Comparison of ENCODE assay signal across 23 cellular contexts in the genomic region with DNA sequence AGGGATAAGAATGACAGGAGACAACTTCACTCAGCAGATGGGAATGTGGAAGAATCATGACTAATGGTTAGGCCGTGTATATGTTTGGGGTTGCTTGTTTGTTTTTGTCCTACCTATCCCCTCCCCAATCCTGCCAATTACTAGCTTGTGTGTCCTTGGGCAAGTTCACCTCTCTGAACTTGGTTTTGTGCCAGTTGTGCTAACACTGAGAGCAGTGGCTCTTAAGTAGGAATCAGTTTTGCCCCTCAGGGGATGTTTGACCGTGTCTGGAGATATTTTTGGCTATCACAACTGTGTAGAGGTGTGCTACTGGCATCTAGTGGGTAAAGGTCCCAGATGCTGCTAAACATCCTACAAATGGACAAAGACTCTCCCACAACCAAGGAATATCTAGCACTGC.
DNase-seq lines count a peak whose midpoint lies in the region; ATAC-seq and TF ChIP-seq lines count a peak whose summit lies in the region.
"Had no signal": no experiment of that assay in that cellular context is flagged by ENCODE, and none has a peak within 500 bp of the region (broad histone marks: within the 10 kb centered on the region; RNA-seq: fewer than 3 reads in every experiment).

No MANE protein-coding gene starts in this region.

- WGBS in mammary epithelial cell (ENCODE audit: low coverage, missing lambda C conversion rate): 6% methylated on average over 2 of the region's 2 CpGs
- 18% methylated on average over 2 of the region's 2 CpGs for WGBS in right lobe of liver (ENCODE audit: insufficient coverage, low coverage, low lambda C conversion rate, missing lambda C conversion rate)

- BruUV-seq in mammary epithelial cell (replicated peaks; lab: Mats Ljungman, UMichigan): no TSS peak

- ATAC-seq in right lobe of liver (peak; percentile 44 to 72 (median 66)), GM19463 (IDR thresholded peaks at IDR 0.05; ENCODE audit: unreplicated experiment) (no peak)
- ATAC-seq: activated naive CD4-positive, alpha-beta T cell treated with anti-CD3 and anti-CD28 coated beads, Interleukin-2, amount 50 U/mL, for 72 hours; body of pancreas; effector memory CD8-positive, alpha-beta T cell; natural killer cell; pancreas; stimulated activated naive CD8-positive, alpha-beta T cell treated with anti-CD3 and anti-CD28 coated beads, Interleukin-15, Interleukin-2, amounts not matched to agents 100 U/mL and 50 U/mL, for 24 hours had no signal

- H3K9me2 ChIP-seq in MM.1S (replicated peaks; ENCODE audit: insufficient read depth, low read length): no peaks in the 10 kb centered on the region
- H3K9me2 ChIP-seq: SK-N-SH had no signal

- intact Hi-C loops in mammary epithelial cell (cut with micrococcal nuclease): no loop called here
- intact Hi-C loops in right lobe of liver (cut with DNase I): no loop called here

- H3K27me3 ChIP-seq in mammary epithelial cell (ENCODE audit: insufficient read depth, low read length): no peaks in the 10 kb centered on the region
- no peaks in the 10 kb centered on the region for H3K27me3 ChIP-seq in right lobe of liver
- H3K27me3 ChIP-seq in MM.1S (replicated peaks; ENCODE audit: insufficient read depth, low read length): no peaks in the 10 kb centered on the region
- H3K27me3 ChIP-seq: body of pancreas, pancreas, transverse colon had no signal

- H3K4me2 ChIP-seq in mammary epithelial cell (ENCODE audit: insufficient read depth, low read depth, low read length): no peak overlapping the region
- no peak overlapping the region for H3K4me2 ChIP-seq in MM.1S (ENCODE audit: low read depth, low read length)
- H3K4me2 ChIP-seq: SK-N-SH had no signal

- H3K27ac ChIP-seq in mammary epithelial cell (ENCODE audit: insufficient read depth, low read depth, low read length) (no peak overlapping the region), right lobe of liver (no peak overlapping the region), MM.1S (ENCODE audit: low read length) (no peak overlapping the region)
- H3K27ac ChIP-seq: 22Rv1, body of pancreas, pancreas, transverse colon had no signal

- H3K36me3 ChIP-seq in mammary epithelial cell (ENCODE audit: insufficient read depth, low read length) (no peaks in the 10 kb centered on the region), right lobe of liver (no peaks in the 10 kb centered on the region), MM.1S (replicated peaks; ENCODE audit: insufficient read depth, low read length) (no peaks in the 10 kb centered on the region)
- H3K36me3 ChIP-seq: pancreas, transverse colon had no signal

- H3K4me3 ChIP-seq in mammary epithelial cell (replicated peaks in 1 of 3; ENCODE audit: insufficient read depth in 1 of 3, low read depth in 2 of 3, low read length in 3 of 3) (no peak overlapping the region), right lobe of liver (no peak overlapping the region), MM.1S (ENCODE audit: low read length) (no peak overlapping the region)
- H3K4me3 ChIP-seq: body of pancreas, pancreas, transverse colon had no signal

- H3K79me2 ChIP-seq in mammary epithelial cell (ENCODE audit: insufficient read depth, low read length) (no peaks in the 10 kb centered on the region), MM.1S (ENCODE audit: low read length) (no peaks in the 10 kb centered on the region)

- CTCF ChIA-PET in mammary epithelial cell (lab: Charles Lee; ENCODE audit: low non-redundant PET): no interaction called here

- H3F3A ChIP-seq in MM.1S (ENCODE audit: insufficient read depth, low read length): no peaks in the 10 kb centered on the region

- no peak overlapping the region for H2AFZ ChIP-seq in mammary epithelial cell (ENCODE audit: low read depth, low read length)
- H2AFZ ChIP-seq in MM.1S (ENCODE audit: low read length): no peak overlapping the region

- no peak overlapping the region for H3K9ac ChIP-seq in mammary epithelial cell (ENCODE audit: insufficient read depth, low read length)
- no peak overlapping the region for H3K9ac ChIP-seq in MM.1S (ENCODE audit: low read length)
- H3K9ac ChIP-seq: SK-N-SH had no signal

- TF ChIP-seq CTCF in mammary epithelial cell (conservative IDR thresholded peaks at IDR 0.05 in 1 of 2, IDR thresholded peaks at IDR 0.05 in 1 of 2; ENCODE audit: extremely low read depth in 1 of 2, insufficient read depth in 1 of 2, low read depth in 1 of 2, low read length in 2 of 2): no peak
- TF ChIP-seq CTCF in right lobe of liver (IDR thresholded peaks at IDR 0.05): peak in 3 of 4 donors; percentile 30 to 34 (median 32)
- TF ChIP-seq CTCF in MM.1S (IDR thresholded peaks at IDR 0.05; ENCODE audit: low read length): no peak

- no peak for TF ChIP-seq POLR2A in right lobe of liver (IDR thresholded peaks at IDR 0.05)

- dilution Hi-C loops in mammary epithelial cell (cut with HindIII; ENCODE audit: low sequenced_read_pairs): no loop called here

- H3K9me3 ChIP-seq in mammary epithelial cell (replicated peaks; ENCODE audit: insufficient read depth, low read length) (peaks cover 14% of the 10 kb centered on the region), right lobe of liver (no peaks in the 10 kb centered on the region), MM.1S (replicated peaks; ENCODE audit: insufficient read depth, low read length) (no peaks in the 10 kb centered on the region)
- H3K9me3 ChIP-seq: body of pancreas, pancreas, SK-N-SH, transverse colon had no signal

- H4K20me1 ChIP-seq in mammary epithelial cell (ENCODE audit: insufficient read depth, low read length) (no peaks in the 10 kb centered on the region), MM.1S (ENCODE audit: insufficient read depth, low read length) (no peaks in the 10 kb centered on the region)

- H3K4me1 ChIP-seq in mammary epithelial cell (ENCODE audit: insufficient read depth, low read length) (no peaks in the 10 kb centered on the region), right lobe of liver (peaks cover 0 to 5% (median 0%) of the 10 kb centered on the region in 4 donors), MM.1S (ENCODE audit: low read length) (no peaks in the 10 kb centered on the region)
- H3K4me1 ChIP-seq: body of pancreas, pancreas, transverse colon had no signal

- DNase-seq in NCI-H1105 treated with DMSO at 0.1 percent for 48 hours (lab: John Stamatoyannopoulos, UW) (peak; percentile 9), NCI-H1105 (lab: John Stamatoyannopoulos, UW) (no peak), HT1080 (ENCODE audit: low read depth) (peak; percentile 60), mammary epithelial cell (peak; percentile 18), right lobe of liver (no peak), MM.1S (no peak), HUDEP-2 (lab: John Stamatoyannopoulos, UW; ENCODE audit: unreplicated experiment in 76 of 76) (no peak)
- DNase-seq: activated CD4-positive, CD25-positive, alpha-beta regulatory T cell treated with anti-CD3 and anti-CD28 coated beads, Interleukin-2, amount 50 U/mL, for 72 hours; body of pancreas; COR-L47; effector memory CD8-positive, alpha-beta T cell; GOT3; natural killer cell; NCI-H187; NCI-H524 treated with DMSO at 0.1 percent for 48 hours; SK-N-SH; stimulated activated CD4-positive, alpha-beta T cell treated with anti-CD3 and anti-CD28 coated beads, Interleukin-2, amount 100 ng/mL, for 24 hours; stimulated activated naive CD8-positive, alpha-beta T cell treated with anti-CD3 and anti-CD28 coated beads, Interleukin-15, Interleukin-2, amounts not matched to agents 100 U/mL and 50 U/mL, for 24 hours; transverse colon had no signal

- in situ Hi-C loops in mammary epithelial cell (cut with MboI; ENCODE audit: low sequenced_read_pairs in 2 of 2): no loop called here

Comparison
In these comparisons a context has a peak if more than half of its experiments do, and no peak if none do; other contexts are left out.
1. DNase-seq: peak in NCI-H1105 treated with DMSO at 0.1 percent for 48 hours (single experiment), HT1080 (single experiment) and mammary epithelial cell (single experiment); none in NCI-H1105 (single experiment), right lobe of liver (0 of 3), MM.1S (single experiment) and HUDEP-2 (0 of 76).
2. CTCF ChIP-seq: peak in right lobe of liver (3 of 4); none in mammary epithelial cell (0 of 2) and MM.1S (single experiment).